ENCODE assay signal across 8 cellular contexts in genomic region chrX:140764401-140764919, GRCh38. TPM values are rescaled to one million over a fixed set of nuclear protein-coding genes. Genes with fewer than 3 reads are reported as not detected.
A peak's percentile ranks its signal among the peaks of the same experiment; 100 is the strongest.
DNase-seq lines count a peak whose midpoint lies in the region; ATAC-seq and TF ChIP-seq lines count a peak whose summit lies in the region.

No MANE protein-coding gene starts in this region.

- ATAC-seq in HG02571 (IDR thresholded peaks at IDR 0.05; ENCODE audit: unreplicated experiment) (no peak), natural killer cell (no peak)

- DNase-seq in HFFc6 (peak; percentile 41), kidney tubule cell (ENCODE audit: low spot score) (peak; percentile 15), thyroid gland (peak; percentile 12 to 18), inferior parietal cortex (ENCODE audit: extremely low spot score) (no peak), natural killer cell (no peak)

- H3K27ac Mint-ChIP-seq in HFFc6 (peak overlapping the region; percentile 93), brain (peak overlapping the region in 3 of 5 experiments; percentile 31 to 89 (median 67)), natural killer cell (no peak overlapping the region)

- 0 to 4% methylated on average over 5 to 17 of the region's 31 CpGs for WGBS in thyroid gland, 2 donors

- no peak for TF ChIP-seq CTCF in HFFc6 (IDR thresholded peaks at IDR 0.05)
- TF ChIP-seq CTCF in brain (conservative IDR thresholded peaks at IDR 0.05): no peak
- TF ChIP-seq CTCF in thyroid gland (IDR thresholded peaks at IDR 0.05): no peak
- no peak for TF ChIP-seq CTCF in natural killer cell (IDR thresholded peaks at IDR 0.05)

- H2AFZ ChIP-seq in ACC112 (ENCODE audit: low read length, unreplicated experiment): no peak overlapping the region

- H3K27ac ChIP-seq in ACC112 (ENCODE audit: low read depth, low read length): peak overlapping the region; percentile 82
- no peak overlapping the region for H3K27ac ChIP-seq in thyroid gland

- no peaks in the 10 kb centered on the region for H3K4me1 ChIP-seq in ACC112 (ENCODE audit: control insufficient read depth, insufficient read depth, low read length, unreplicated experiment)
- peaks cover 0 to 5% of the 10 kb centered on the region in 2 donors for H3K4me1 ChIP-seq in thyroid gland

- peak overlapping the region; percentile 97 for H3K4me3 Mint-ChIP-seq in HFFc6
- H3K4me3 Mint-ChIP-seq in brain: peak overlapping the region; percentile 23 to 82 (median 81)
- no peak overlapping the region for H3K4me3 Mint-ChIP-seq in natural killer cell

- intact Hi-C loops in thyroid gland (cut with DNase I) (no loop called here), natural killer cell (cut with micrococcal nuclease) (no loop called here)

- H3K36me3 Mint-ChIP-seq in HFFc6 (ENCODE audit: low read depth) (no peaks in the 10 kb centered on the region), brain (peaks cover 12% of the 10 kb centered on the region), natural killer cell (no peaks in the 10 kb centered on the region)

- H3K9me3 Mint-ChIP-seq in HFFc6 (no peaks in the 10 kb centered on the region), brain (no peaks in the 10 kb centered on the region), natural killer cell (no peaks in the 10 kb centered on the region)

- H3K79me2 ChIP-seq in ACC112 (ENCODE audit: control insufficient read depth, insufficient read depth, low read length, unreplicated experiment): peaks cover 23% of the 10 kb centered on the region

- TF ChIP-seq POLR2A in thyroid gland (IDR thresholded peaks at IDR 0.05): no peak

- H3K36me3 ChIP-seq in ACC112 (ENCODE audit: insufficient read depth, low read length): no peaks in the 10 kb centered on the region
- H3K36me3 ChIP-seq in thyroid gland: no peaks in the 10 kb centered on the region

- no peaks in the 10 kb centered on the region for H3K9me3 ChIP-seq in thyroid gland

- H3K27me3 Mint-ChIP-seq in HFFc6 (ENCODE audit: insufficient read depth) (no peaks in the 10 kb centered on the region), brain (no peaks in the 10 kb centered on the region), natural killer cell (ENCODE audit: low read depth in 2 of 2) (peaks cover 5 to 28% of the 10 kb centered on the region in 2 donors)

- H3K4me1 Mint-ChIP-seq in HFFc6 (ENCODE audit: low read depth) (peaks cover 38% of the 10 kb centered on the region), brain (peaks cover 49% of the 10 kb centered on the region), natural killer cell (peaks cover 0 to 14% of the 10 kb centered on the region in 2 donors)

- H3K27me3 ChIP-seq in ACC112 (ENCODE audit: insufficient read depth, low read length) (no peaks in the 10 kb centered on the region), thyroid gland (no peaks in the 10 kb centered on the region)

- H3K4me3 ChIP-seq in ACC112 (ENCODE audit: low read depth, low read length): peak overlapping the region; percentile 82
- peak overlapping the region in 2 of 3 donors; percentile 15 to 26 for H3K4me3 ChIP-seq in thyroid gland (replicated peaks in 1 of 3)

RNA-seq across cellular contexts. Expression of gene LINC00632, which starts 54.9 kb away (rescaled TPM):
- 100 to 1,000 TPM; 115 to 236 (median 155) TPM for total RNA-seq in HFFc6 (2021; fragmentation: NEBNext Ultra II Directional; extraction: Animal tissue kit (Norgen Biotek cat#: 25700))
- 3.9 TPM for polyA plus RNA-seq in brain (ENCODE audit: insufficient read depth, low read depth, low replicate concordance)
- 10 to 100 TPM; 16.7 to 74.6 (median 32.6) TPM for total RNA-seq in thyroid gland
- under 1 TPM; 0.12 to 0.43 (median 0.16) TPM for total RNA-seq in natural killer cell

Comparison
In these comparisons a context has a peak if more than half of its experiments do, and no peak if none do; other contexts are left out.
1. DNase-seq: peak in HFFc6 (single experiment), kidney tubule cell (single experiment) and thyroid gland (2 of 2); none in inferior parietal cortex (single experiment) and natural killer cell (single experiment).
2. H3K27ac Mint-ChIP-seq: peak in HFFc6 (single experiment) and brain (3 of 5); none in natural killer cell (0 of 2).
3. RNA of gene LINC00632, which starts 54.9 kb away (total RNA-seq): 115 to 236 TPM in HFFc6 and 16.7 to 74.6 TPM in thyroid gland; 0.12 to 0.43 TPM in natural killer cell; every median in the first group is over 10 times any median in the second.